In genomic region chr11:45095691-45096010, GRCh38 we compare ENCODE assay signal across 19 cellular contexts.
"Had no signal": no experiment of that assay in that cellular context is flagged by ENCODE, and none has a peak within 500 bp of the region (broad histone marks: within the 10 kb centered on the region; RNA-seq: fewer than 3 reads in every experiment).

No MANE protein-coding gene starts in this region.

- H3K27ac ChIP-seq: hepatocyte, left ventricle myocardium inferior, lower lobe of right lung, neutrophil, ovary, right lobe of liver, stomach, thoracic aorta, transverse colon had no signal

- H3K27me3 ChIP-seq: ovary, right lobe of liver had no signal

- H3K4me2 ChIP-seq: hepatocyte had no signal

- DNase-seq: erythroblast; foreskin melanocyte; left cardiac atrium; left ventricle myocardium inferior; lower lobe of right lung; mesenchymal stem cell; midbrain; nephron progenitor cell; ovary; stimulated activated CD4-positive, alpha-beta T cell treated with anti-CD3 and anti-CD28 coated beads, Interleukin-4, amount 100 ng/mL, for 1 hour; stomach; substantia nigra; transverse colon had no signal

- H3K9me3 Mint-ChIP-seq: dendritic cell treated with granulocyte-macrophage colony-stimulating factor and Interleukin-4, amounts not matched to agents 40 ng/mL and 50 ng/mL, for 4 days; nephron progenitor cell; stimulated activated memory B cell treated with anti-CD40 and anti-IgM and Interleukin-4, amounts not matched to agents 10 μg/mL and 1 μg/mL and 100 μg/mL, for 72 hours had no signal

- H3K27ac Mint-ChIP-seq: dendritic cell treated with granulocyte-macrophage colony-stimulating factor and Interleukin-4, amounts not matched to agents 40 ng/mL and 50 ng/mL, for 4 days; nephron progenitor cell; stimulated activated memory B cell treated with anti-CD40 and anti-IgM and Interleukin-4, amounts not matched to agents 10 μg/mL and 1 μg/mL and 100 μg/mL, for 72 hours had no signal

- H3K4me1 ChIP-seq: right lobe of liver had no signal

- H3K79me2 ChIP-seq: hepatocyte had no signal

- H3K4me3 Mint-ChIP-seq: dendritic cell treated with granulocyte-macrophage colony-stimulating factor and Interleukin-4, amounts not matched to agents 40 ng/mL and 50 ng/mL, for 4 days; nephron progenitor cell; stimulated activated memory B cell treated with anti-CD40 and anti-IgM and Interleukin-4, amounts not matched to agents 10 μg/mL and 1 μg/mL and 100 μg/mL, for 72 hours had no signal

- H2AFZ ChIP-seq: hepatocyte had no signal

- ATAC-seq: left cardiac atrium; lower lobe of right lung; stimulated activated memory B cell treated with anti-CD40 and anti-IgM and Interleukin-4, amounts not matched to agents 10 μg/mL and 1 μg/mL and 100 μg/mL, for 72 hours had no signal

- H3K36me3 Mint-ChIP-seq: stimulated activated memory B cell treated with anti-CD40 and anti-IgM and Interleukin-4, amounts not matched to agents 10 μg/mL and 1 μg/mL and 100 μg/mL, for 72 hours had no signal

- H3K9me3 ChIP-seq: left ventricle myocardium inferior, lower lobe of right lung, neutrophil, ovary, right lobe of liver, stomach, thoracic aorta, transverse colon had no signal

- H3K4me3 ChIP-seq: hepatocyte, left ventricle myocardium inferior, lower lobe of right lung, ovary, right lobe of liver, stomach, thoracic aorta, transverse colon had no signal

- H3K36me3 ChIP-seq: left ventricle myocardium inferior, lower lobe of right lung, neutrophil, ovary, right lobe of liver, stomach, thoracic aorta, transverse colon had no signal
